ENCODE assay signal across 8 cellular contexts in genomic region chr6:81753709-81754678, GRCh38. TPM values are rescaled to one million over a fixed set of nuclear protein-coding genes. Genes with fewer than 3 reads are reported as not detected.
A peak's percentile ranks its signal among the peaks of the same experiment; 100 is the strongest.
DNase-seq lines count a peak whose midpoint lies in the region; ATAC-seq and TF ChIP-seq lines count a peak whose summit lies in the region.

No MANE protein-coding gene starts in this region.

- no peaks in the 10 kb centered on the region for H4K20me1 ChIP-seq in PC-9 (ENCODE audit: insufficient read depth)

- no peaks in the 10 kb centered on the region for H3K36me3 Mint-ChIP-seq in activated T-helper 1 cell treated with anti-CD3 and anti-CD28 coated beads, Interleukin-12 subunit alpha, Interleukin-12 subunit beta, Interleukin-2, Interleukin-4 antibody, amounts not matched to agents 30 ng/mL and 10 ng/mL and 1 ng/mL, durations not matched to agents 14 hours and 24 hours and 36 hours (ENCODE audit: low read depth)
- peaks cover 4% of the 10 kb centered on the region for H3K36me3 Mint-ChIP-seq in natural killer cell
- H3K36me3 Mint-ChIP-seq in stimulated activated naive B cell treated with anti-CD40 and anti-IgM and Interleukin-4, amounts not matched to agents 10 μg/mL and 1 μg/mL and 100 μg/mL, for 72 hours: peaks cover 1 to 11% of the 10 kb centered on the region in 2 donors

- peak overlapping the region; percentile 86 for H3K4me2 ChIP-seq in PC-9

- H3F3A ChIP-seq in PC-9 (ENCODE audit: insufficient read depth, low read depth): no peaks in the 10 kb centered on the region; the same call in 1 of the 2 replicates

- peak; percentile 70 for DNase-seq in AG08396 (ENCODE audit: low spot score)
- peak in 1 of 2 experiments; percentile 70 for DNase-seq in PC-9
- DNase-seq in activated T-helper 1 cell treated with anti-CD3 and anti-CD28 coated beads, Interleukin-12 subunit alpha, Interleukin-12 subunit beta, Interleukin-2, Interleukin-4 antibody, amounts not matched to agents 30 ng/mL and 10 ng/mL and 1 ng/mL, durations not matched to agents 14 hours and 24 hours and 36 hours (ENCODE audit: low spot score): peak; percentile 69
- peak; percentile 71 for DNase-seq in fibroblast of gingiva (ENCODE audit: low read depth)
- DNase-seq in natural killer cell: peak; percentile 90
- peak; percentile 81 for DNase-seq in stimulated activated naive B cell treated with anti-CD40 and anti-IgM and Interleukin-4, amounts not matched to agents 10 μg/mL and 1 μg/mL and 100 μg/mL, for 72 hours

- peaks cover 16% of the 10 kb centered on the region for H3K4me1 Mint-ChIP-seq in activated T-helper 1 cell treated with anti-CD3 and anti-CD28 coated beads, Interleukin-12 subunit alpha, Interleukin-12 subunit beta, Interleukin-2, Interleukin-4 antibody, amounts not matched to agents 30 ng/mL and 10 ng/mL and 1 ng/mL, durations not matched to agents 14 hours and 24 hours and 36 hours (ENCODE audit: low read depth)
- peaks cover 36 to 41% of the 10 kb centered on the region in 2 donors for H3K4me1 Mint-ChIP-seq in natural killer cell
- H3K4me1 Mint-ChIP-seq in stimulated activated naive B cell treated with anti-CD40 and anti-IgM and Interleukin-4, amounts not matched to agents 10 μg/mL and 1 μg/mL and 100 μg/mL, for 72 hours: peaks cover 25 to 46% of the 10 kb centered on the region in 2 donors

- no peaks in the 10 kb centered on the region for H3K27me3 ChIP-seq in PC-9 (ENCODE audit: insufficient read depth, low read depth)

- no peaks in the 10 kb centered on the region for H3K9me2 ChIP-seq in PC-9 (ENCODE audit: insufficient read depth)

- H3K27ac Mint-ChIP-seq in activated T-helper 1 cell treated with anti-CD3 and anti-CD28 coated beads, Interleukin-12 subunit alpha, Interleukin-12 subunit beta, Interleukin-2, Interleukin-4 antibody, amounts not matched to agents 30 ng/mL and 10 ng/mL and 1 ng/mL, durations not matched to agents 14 hours and 24 hours and 36 hours: no peak overlapping the region
- H3K27ac Mint-ChIP-seq in natural killer cell: peak overlapping the region; percentile 97 to 98
- H3K27ac Mint-ChIP-seq in stimulated activated naive B cell treated with anti-CD40 and anti-IgM and Interleukin-4, amounts not matched to agents 10 μg/mL and 1 μg/mL and 100 μg/mL, for 72 hours: peak overlapping the region; percentile 97

- BruUV-seq in PC-9 (replicated peaks; lab: Mats Ljungman, UMichigan): TSS peak; percentile 74

- 0 out of 2 replicates have a peak, but pooled peaks cover 4% of the 10 kb centered on the region for H3K4me1 ChIP-seq in PC-9 (replicated peaks; ENCODE audit: insufficient read depth)

- no peaks in the 10 kb centered on the region for H3K36me3 ChIP-seq in PC-9 (ENCODE audit: low read depth)

- peak overlapping the region; percentile 88 for H3K4me3 ChIP-seq in PC-9

- H2AFZ ChIP-seq in PC-9: peak overlapping the region; percentile 92

- peak overlapping the region; percentile 72 for H3K27ac ChIP-seq in PC-9

- peaks cover 10% of the 10 kb centered on the region; the same call in 1 of the 2 replicates for H3K79me2 ChIP-seq in PC-9 (ENCODE audit: low read depth)

- TF ChIP-seq CTCF in PC-9 (conservative IDR thresholded peaks at IDR 0.05): peak; percentile 73
- peak; percentile 87 for TF ChIP-seq CTCF in natural killer cell (IDR thresholded peaks at IDR 0.05)

- intact Hi-C loops in PC-9 (cut with micrococcal nuclease; ENCODE audit: unreplicated experiment): loop anchor here (1.0 to 10.0 kb wide), 12 partner anchors 57 to 1619 kb away; no protein-coding TSS in a partner anchor
- intact Hi-C loops in activated T-helper 1 cell treated with anti-CD3 and anti-CD28 coated beads, Interleukin-12 subunit alpha, Interleukin-12 subunit beta, Interleukin-2, Interleukin-4 antibody, amounts not matched to agents 30 ng/mL and 10 ng/mL and 1 ng/mL, durations not matched to agents 14 hours and 24 hours and 36 hours (cut with micrococcal nuclease): loop anchor here (2.0 to 10.0 kb wide), 6 partner anchors 65 to 1809 kb away; partner anchors contain the start of genes BCKDHB, DOP1A, ELOVL4 and IBTK
- intact Hi-C loops in natural killer cell (cut with micrococcal nuclease): loop anchor here (1.0 to 5.0 kb wide), 6 partner anchors 1149 to 1977 kb away; partner anchors contain the start of genes ELOVL4 and TTK

- peak overlapping the region; percentile 88 for H3K4me3 Mint-ChIP-seq in activated T-helper 1 cell treated with anti-CD3 and anti-CD28 coated beads, Interleukin-12 subunit alpha, Interleukin-12 subunit beta, Interleukin-2, Interleukin-4 antibody, amounts not matched to agents 30 ng/mL and 10 ng/mL and 1 ng/mL, durations not matched to agents 14 hours and 24 hours and 36 hours
- H3K4me3 Mint-ChIP-seq in natural killer cell: peak overlapping the region; percentile 99
- peak overlapping the region; percentile 96 to 97 for H3K4me3 Mint-ChIP-seq in stimulated activated naive B cell treated with anti-CD40 and anti-IgM and Interleukin-4, amounts not matched to agents 10 μg/mL and 1 μg/mL and 100 μg/mL, for 72 hours

- CTCF ChIA-PET in PC-9 (lab: Charles Lee): interaction anchor here (0.6 to 1.2 kb wide), 3 partner anchors 252 to 1540 kb away, joined by 3 to 4 read pairs (median 3); no protein-coding TSS in a partner anchor

- no peaks in the 10 kb centered on the region for H3K9me3 ChIP-seq in PC-9 (ENCODE audit: insufficient read depth, low read depth)

- POLR2A ChIA-PET in PC-9 (lab: Charles Lee; ENCODE audit: unreplicated experiment): interaction anchor here (0.7 kb wide), 1 partner anchor 123 kb away, joined by 3 read pairs; no protein-coding TSS in a partner anchor

- no peaks in the 10 kb centered on the region for H3K9me3 Mint-ChIP-seq in activated T-helper 1 cell treated with anti-CD3 and anti-CD28 coated beads, Interleukin-12 subunit alpha, Interleukin-12 subunit beta, Interleukin-2, Interleukin-4 antibody, amounts not matched to agents 30 ng/mL and 10 ng/mL and 1 ng/mL, durations not matched to agents 14 hours and 24 hours and 36 hours
- no peaks in the 10 kb centered on the region for H3K9me3 Mint-ChIP-seq in natural killer cell
- no peaks in the 10 kb centered on the region for H3K9me3 Mint-ChIP-seq in stimulated activated naive B cell treated with anti-CD40 and anti-IgM and Interleukin-4, amounts not matched to agents 10 μg/mL and 1 μg/mL and 100 μg/mL, for 72 hours

- peaks cover 43% of the 10 kb centered on the region for H3K27me3 Mint-ChIP-seq in activated T-helper 1 cell treated with anti-CD3 and anti-CD28 coated beads, Interleukin-12 subunit alpha, Interleukin-12 subunit beta, Interleukin-2, Interleukin-4 antibody, amounts not matched to agents 30 ng/mL and 10 ng/mL and 1 ng/mL, durations not matched to agents 14 hours and 24 hours and 36 hours (ENCODE audit: insufficient read depth)
- peaks cover under 1 to 6% of the 10 kb centered on the region in 2 donors for H3K27me3 Mint-ChIP-seq in natural killer cell (ENCODE audit: low read depth in 2 of 2)
- peaks cover 0 to 8% of the 10 kb centered on the region in 2 donors for H3K27me3 Mint-ChIP-seq in stimulated activated naive B cell treated with anti-CD40 and anti-IgM and Interleukin-4, amounts not matched to agents 10 μg/mL and 1 μg/mL and 100 μg/mL, for 72 hours

- peak; percentile 35 for ATAC-seq in GM19328 (IDR thresholded peaks at IDR 0.05; ENCODE audit: unreplicated experiment)
- ATAC-seq in HG03442 (IDR thresholded peaks at IDR 0.05; ENCODE audit: unreplicated experiment): peak; percentile 36
- peak; percentile 66 to 81 (median 66) for ATAC-seq in natural killer cell
- ATAC-seq in stimulated activated naive B cell treated with anti-CD40 and anti-IgM and Interleukin-4, amounts not matched to agents 10 μg/mL and 1 μg/mL and 100 μg/mL, for 72 hours (replicated peaks): peak; percentile 64 to 69

RNA-seq across cellular contexts. Expression of gene TENT5A, which starts 1.5 kb away (rescaled TPM):
- total RNA-seq in PC-9 (2021) (2.0 and 2.2 TPM in 2 replicates), natural killer cell (10 to 100 TPM; 22.9 to 23.8 (median 22.9) TPM)
- total RNA-seq in activated T-helper 1 cell treated with anti-CD3 and anti-CD28 coated beads, Interleukin-12 subunit alpha, Interleukin-12 subunit beta, Interleukin-2, Interleukin-4 antibody, amounts not matched to agents 30 ng/mL and 10 ng/mL and 1 ng/mL, durations not matched to agents 14 hours and 24 hours and 36 hours: 0.34 and 0.47 TPM in 2 replicates
